ENCODE assay signal across 1 cellular context in the genomic region with DNA sequence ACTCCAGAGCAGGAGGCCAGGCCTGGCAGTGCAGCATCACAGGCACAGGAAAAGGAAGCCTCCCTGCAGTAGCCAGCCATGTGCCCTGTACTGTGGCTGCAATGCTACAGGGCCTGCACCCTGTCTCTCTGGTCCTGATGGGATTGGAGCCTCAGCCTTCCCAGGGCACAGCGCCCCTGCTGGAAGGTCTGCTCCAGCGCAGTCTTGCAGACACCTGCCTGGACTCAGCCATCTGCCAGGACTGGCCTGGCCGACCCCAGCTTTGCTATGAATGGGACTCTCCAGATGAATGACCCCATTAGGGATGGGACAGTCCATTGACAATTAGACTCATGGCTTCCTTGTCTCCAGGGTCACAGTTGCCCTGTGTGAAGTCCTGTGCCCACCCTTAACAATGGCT.
TF ChIP-seq lines count a peak whose summit lies in the region.

No MANE protein-coding gene starts in this region.

TF ChIP-seq in HCT116, 20 proteins besides CTCF, POLR2A, EP300 and RAD21:
- TF ChIP-seq ATF3 (IDR thresholded peaks at IDR 0.05) = no peak
- no peak for TF ChIP-seq SRF (IDR thresholded peaks at IDR 0.05; ENCODE audit: low read depth)
- no peak for TF ChIP-seq ZBTB33 (IDR thresholded peaks at IDR 0.05; ENCODE audit: extremely low read depth, insufficient replicate concordance, low read length)
- no peak for TF ChIP-seq FOSL1 (IDR thresholded peaks at IDR 0.05; ENCODE audit: low read depth)
- TF ChIP-seq, protein P1, sequence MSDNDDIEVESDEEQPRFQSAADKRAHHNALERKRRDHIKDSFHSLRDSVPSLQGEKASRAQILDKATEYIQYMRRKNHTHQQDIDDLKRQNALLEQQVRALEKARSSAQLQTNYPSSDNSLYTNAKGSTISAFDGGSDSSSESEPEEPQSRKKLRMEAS (IDR thresholded peaks at IDR 0.05) = no peak
- TF ChIP-seq EGR1 (IDR thresholded peaks at IDR 0.05; ENCODE audit: low read depth) = no peak
- no peak for TF ChIP-seq POLR2AphosphoS5 (IDR thresholded peaks at IDR 0.05; ENCODE audit: low read depth, low read length)
- TF ChIP-seq SIN3A (IDR thresholded peaks at IDR 0.05; ENCODE audit: low read depth) = no peak
- no peak for TF ChIP-seq ZNF274 (IDR thresholded peaks at IDR 0.05; ENCODE audit: low read depth, low read length)
- no peak for TF ChIP-seq JUND (IDR thresholded peaks at IDR 0.05)
